In the genomic region with DNA sequence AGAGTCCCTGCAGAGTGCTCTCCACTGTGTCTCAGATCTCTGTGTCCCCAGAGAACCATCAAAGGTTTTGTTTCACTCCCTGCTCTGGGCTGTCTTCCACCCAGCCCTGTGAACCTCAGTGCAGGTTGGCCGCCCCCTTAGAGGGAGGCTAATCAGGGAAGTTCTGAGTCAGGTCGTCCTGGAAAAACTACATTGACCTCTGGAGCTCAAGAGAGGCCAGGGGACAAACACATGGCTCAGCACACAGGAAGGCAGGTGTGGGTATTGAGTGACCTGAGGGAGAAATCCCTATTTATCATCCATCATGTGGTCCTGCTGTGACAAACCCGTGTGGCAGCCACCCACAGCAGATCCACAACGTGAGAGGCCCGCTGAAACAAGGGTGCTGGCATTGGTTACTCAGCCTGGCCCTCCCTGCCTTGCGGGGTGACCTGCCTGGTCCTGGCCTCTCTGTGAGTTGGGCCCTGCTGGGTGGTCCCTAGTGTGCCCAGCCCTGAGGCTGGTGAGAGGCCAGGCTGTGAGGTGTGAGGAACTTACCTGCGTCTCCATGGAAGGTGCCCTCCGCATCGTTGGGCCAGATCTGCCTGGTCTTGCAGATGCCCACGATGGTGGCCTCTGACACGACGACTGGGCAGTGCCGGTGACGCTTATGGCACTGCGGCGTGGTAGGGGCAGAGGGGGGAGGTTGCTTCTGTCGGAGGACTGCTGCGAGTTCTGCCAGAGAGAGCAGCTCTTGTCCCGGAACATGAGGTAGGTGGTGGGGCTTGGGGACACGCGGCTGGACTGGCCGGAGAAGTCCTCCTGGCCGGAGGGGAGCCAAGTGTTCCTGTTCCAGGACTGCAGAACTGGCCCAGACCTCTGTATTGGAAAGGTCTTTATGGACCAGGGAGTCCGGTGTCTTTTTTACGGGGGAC, we compare ENCODE assay signal across 8 cellular contexts. TPM values are rescaled to one million over a fixed set of nuclear protein-coding genes. Genes with fewer than 3 reads are reported as not detected.
DNase-seq lines count a peak whose midpoint lies in the region; ATAC-seq and TF ChIP-seq lines count a peak whose summit lies in the region.

No MANE protein-coding gene starts in this region.

- ATAC-seq in HG03469 (IDR thresholded peaks at IDR 0.05; ENCODE audit: unreplicated experiment), result no peak
- no peak for ATAC-seq in HG03460 (IDR thresholded peaks at IDR 0.05; ENCODE audit: unreplicated experiment)

- no peaks in the 10 kb centered on the region for H3K27me3 Mint-ChIP-seq in T-helper 1 cell treated with Interleukin-12 subunit alpha and Interleukin-12 subunit beta and Interleukin-4 antibody, amounts not matched to agents 30 μg/mL and 1 μg/mL, for 36 hours (ENCODE audit: low read depth)
- peaks cover 2% of the 10 kb centered on the region for H3K27me3 Mint-ChIP-seq in activated CD4-positive, alpha-beta memory T cell treated with anti-CD3 and anti-CD28 coated beads, Interleukin-2, amount 10 ng/mL, durations not matched to agents 7 days and 5 days
- no peaks in the 10 kb centered on the region for H3K27me3 Mint-ChIP-seq in progenitor cell of endocrine pancreas

- H3K36me3 Mint-ChIP-seq in T-helper 1 cell treated with Interleukin-12 subunit alpha and Interleukin-12 subunit beta and Interleukin-4 antibody, amounts not matched to agents 30 μg/mL and 1 μg/mL, for 36 hours (ENCODE audit: low read depth), result peaks cover 23% of the 10 kb centered on the region
- peaks cover 26% of the 10 kb centered on the region for H3K36me3 Mint-ChIP-seq in activated CD4-positive, alpha-beta memory T cell treated with anti-CD3 and anti-CD28 coated beads, Interleukin-2, amount 10 ng/mL, durations not matched to agents 7 days and 5 days (ENCODE audit: low read depth)
- H3K36me3 Mint-ChIP-seq in progenitor cell of endocrine pancreas (ENCODE audit: insufficient read depth), result peaks cover 17% of the 10 kb centered on the region

- peaks cover 16% of the 10 kb centered on the region for H3K9me3 Mint-ChIP-seq in T-helper 1 cell treated with Interleukin-12 subunit alpha and Interleukin-12 subunit beta and Interleukin-4 antibody, amounts not matched to agents 30 μg/mL and 1 μg/mL, for 36 hours
- peaks cover 3% of the 10 kb centered on the region for H3K9me3 Mint-ChIP-seq in activated CD4-positive, alpha-beta memory T cell treated with anti-CD3 and anti-CD28 coated beads, Interleukin-2, amount 10 ng/mL, durations not matched to agents 7 days and 5 days
- peaks cover 16% of the 10 kb centered on the region for H3K9me3 Mint-ChIP-seq in progenitor cell of endocrine pancreas (ENCODE audit: low read depth)

- peak overlapping the region; percentile 68 for H3K27ac Mint-ChIP-seq in T-helper 1 cell treated with Interleukin-12 subunit alpha and Interleukin-12 subunit beta and Interleukin-4 antibody, amounts not matched to agents 30 μg/mL and 1 μg/mL, for 36 hours
- H3K27ac Mint-ChIP-seq in activated CD4-positive, alpha-beta memory T cell treated with anti-CD3 and anti-CD28 coated beads, Interleukin-2, amount 10 ng/mL, durations not matched to agents 7 days and 5 days, result peak overlapping the region; percentile 52
- peak overlapping the region; percentile 94 for H3K27ac Mint-ChIP-seq in progenitor cell of endocrine pancreas

- DNase-seq in T-helper 1 cell, result no peak
- no peak for DNase-seq in activated CD4-positive, alpha-beta memory T cell treated with anti-CD3 and anti-CD28 coated beads, Interleukin-2, amount 10 ng/mL, durations not matched to agents 7 days and 5 days
- DNase-seq in foreskin fibroblast, result no peak
- DNase-seq in progenitor cell of endocrine pancreas (ENCODE audit: low spot score, unreplicated experiment), result no peak
- DNase-seq in KG1 (lab: John Stamatoyannopoulos, UW), result no peak

- POLR2A ChIA-PET in activated CD4-positive, alpha-beta memory T cell treated with anti-CD3 and anti-CD28 coated beads, Interleukin-2, amount 10 ng/mL, durations not matched to agents 7 days and 5 days (lab: Charles Lee), result interaction anchor here (1.0 to 2.2 kb wide), 7 partner anchors 35 to 102 kb away, joined by 3 to 9 read pairs (median 6); a partner anchor contains a TSS

- peaks cover 52% of the 10 kb centered on the region for H3K4me1 Mint-ChIP-seq in T-helper 1 cell treated with Interleukin-12 subunit alpha and Interleukin-12 subunit beta and Interleukin-4 antibody, amounts not matched to agents 30 μg/mL and 1 μg/mL, for 36 hours (ENCODE audit: low read depth)
- H3K4me1 Mint-ChIP-seq in activated CD4-positive, alpha-beta memory T cell treated with anti-CD3 and anti-CD28 coated beads, Interleukin-2, amount 10 ng/mL, durations not matched to agents 7 days and 5 days, result peaks cover 70% of the 10 kb centered on the region
- peaks cover 35% of the 10 kb centered on the region for H3K4me1 Mint-ChIP-seq in progenitor cell of endocrine pancreas (ENCODE audit: low read depth)

- peak overlapping the region; percentile 43 to 62 for H3K4me3 ChIP-seq in foreskin fibroblast (ENCODE audit: low read depth in 1 of 2, low read length in 2 of 2)

- peak overlapping the region; percentile 83 for H3K4me3 Mint-ChIP-seq in T-helper 1 cell treated with Interleukin-12 subunit alpha and Interleukin-12 subunit beta and Interleukin-4 antibody, amounts not matched to agents 30 μg/mL and 1 μg/mL, for 36 hours
- H3K4me3 Mint-ChIP-seq in activated CD4-positive, alpha-beta memory T cell treated with anti-CD3 and anti-CD28 coated beads, Interleukin-2, amount 10 ng/mL, durations not matched to agents 7 days and 5 days, result peak overlapping the region; percentile 72
- peak overlapping the region; percentile 76 for H3K4me3 Mint-ChIP-seq in progenitor cell of endocrine pancreas (ENCODE audit: low read depth)

- TF ChIP-seq CTCF in foreskin fibroblast (IDR thresholded peaks at IDR 0.05; ENCODE audit: low read depth, low read length), result no peak
- no peak for TF ChIP-seq CTCF in progenitor cell of endocrine pancreas (IDR thresholded peaks at IDR 0.05; ENCODE audit: unreplicated experiment)

- CTCF ChIA-PET in activated CD4-positive, alpha-beta memory T cell treated with anti-CD3 and anti-CD28 coated beads, Interleukin-2, amount 10 ng/mL, durations not matched to agents 7 days and 5 days (lab: Charles Lee), result interaction anchor here (1.5 to 14.0 kb wide), 3 partner anchors 86 to 206 kb away, joined by 5 to 272 read pairs (median 7); no protein-coding TSS in a partner anchor

RNA-seq across cellular contexts. Expression of a gene that starts 0.7 kb away (rescaled TPM):
- 10 to 100 TPM; 60.7 to 63.2 TPM for total RNA-seq in activated CD4-positive, alpha-beta memory T cell treated with anti-CD3 and anti-CD28 coated beads, Interleukin-2, amount 10 ng/mL, durations not matched to agents 7 days and 5 days
- total RNA-seq in progenitor cell of endocrine pancreas, result 102 and 106 TPM in 2 replicates

RNA-seq across cellular contexts. Expression of a gene that starts 34.4 kb away (rescaled TPM):
- under 1 TPM in 1 of 2 experiments, not detected in 1; 0.33 TPM for total RNA-seq in activated CD4-positive, alpha-beta memory T cell treated with anti-CD3 and anti-CD28 coated beads, Interleukin-2, amount 10 ng/mL, durations not matched to agents 7 days and 5 days
- 10.1 and 10.3 TPM in 2 replicates for total RNA-seq in progenitor cell of endocrine pancreas

RNA-seq across cellular contexts. Expression of a gene that starts 37.8 kb away (rescaled TPM):
- total RNA-seq in activated CD4-positive, alpha-beta memory T cell treated with anti-CD3 and anti-CD28 coated beads, Interleukin-2, amount 10 ng/mL, durations not matched to agents 7 days and 5 days, result not detected
- total RNA-seq in progenitor cell of endocrine pancreas, result 2.4 and 3.6 TPM in 2 replicates
